In genomic region chr7:25926891-25927625, GRCh38 we compare ENCODE assay signal across 18 cellular contexts.
DNase-seq lines count a peak whose midpoint lies in the region; ATAC-seq and TF ChIP-seq lines count a peak whose summit lies in the region.
"Had no signal": no experiment of that assay in that cellular context is flagged by ENCODE, and none has a peak within 500 bp of the region (broad histone marks: within the 10 kb centered on the region; RNA-seq: fewer than 3 reads in every experiment).

No MANE protein-coding gene starts in this region.

- no peak overlapping the region for H3K4me2 ChIP-seq in GM23338
- H3K4me2 ChIP-seq in mammary epithelial cell (ENCODE audit: insufficient read depth, low read depth, low read length) = no peak overlapping the region

- CTCF ChIA-PET in A673 (lab: Charles Lee) = no interaction called here
- CTCF ChIA-PET in mammary epithelial cell (lab: Charles Lee; ENCODE audit: low non-redundant PET) = no interaction called here

- H4K20me1 ChIP-seq in GM23338 (replicated peaks; ENCODE audit: insufficient read depth) = no peaks in the 10 kb centered on the region
- no peaks in the 10 kb centered on the region for H4K20me1 ChIP-seq in mammary epithelial cell (ENCODE audit: insufficient read depth, low read length)

- no peaks in the 10 kb centered on the region for H3K36me3 ChIP-seq in A673 (ENCODE audit: insufficient read depth, low read length, poor library complexity, severe bottlenecking)
- H3K36me3 ChIP-seq in GM23338 (ENCODE audit: insufficient read depth) = no peaks in the 10 kb centered on the region
- H3K36me3 ChIP-seq in RWPE2 (ENCODE audit: low read depth) = no peaks in the 10 kb centered on the region
- no peaks in the 10 kb centered on the region for H3K36me3 ChIP-seq in mammary epithelial cell (ENCODE audit: insufficient read depth, low read length)
- H3K36me3 ChIP-seq: BE2C, MG63, SJCRH30 had no signal

- DNase-seq in A673 (ENCODE audit: low spot score) (peak; percentile 69), GM23338 (ENCODE audit: low spot score) (no peak), RWPE2 (ENCODE audit: low spot score) (no peak), mammary epithelial cell (no peak), NCI-H2081 (lab: John Stamatoyannopoulos, UW) (no peak)
- no peak for DNase-seq in stimulated activated CD4-positive, alpha-beta T cell treated with anti-CD3 and anti-CD28 coated beads, Interleukin-1b, Interleukin-23, amount 100 ng/mL, for 48 hours
- DNase-seq: BE2C; CD4-positive, alpha-beta T cell; DND-41; GF-D8; HFFc6; MG63; NCI-H1105; NCI-H1694; NCI-H748 treated with DMSO at 0.1 percent for 48 hours; SJCRH30 had no signal

- no peak overlapping the region for H3K4me3 Mint-ChIP-seq in GM23338
- H3K4me3 Mint-ChIP-seq: CD4-positive, alpha-beta T cell; HFFc6 had no signal

- H3K27me3 ChIP-seq in A673 (replicated peaks; ENCODE audit: insufficient read depth, low read depth, low read length, poor library complexity) (no peaks in the 10 kb centered on the region), GM23338 (ENCODE audit: insufficient read depth) (no peaks in the 10 kb centered on the region), RWPE2 (ENCODE audit: insufficient read depth, poor library complexity, severe bottlenecking) (no peaks in the 10 kb centered on the region), mammary epithelial cell (ENCODE audit: insufficient read depth, low read length) (no peaks in the 10 kb centered on the region)

- POLR2A ChIA-PET in A673 (lab: Charles Lee; ENCODE audit: low non-redundant PET) = no interaction called here

- no peaks in the 10 kb centered on the region for H3F3A ChIP-seq in GM23338 (replicated peaks; ENCODE audit: low read depth)

- BruUV-seq in A673 (replicated peaks; lab: Mats Ljungman, UMichigan) (no TSS peak), mammary epithelial cell (replicated peaks; lab: Mats Ljungman, UMichigan) (no TSS peak)

- in situ Hi-C loops in mammary epithelial cell (cut with MboI; ENCODE audit: low sequenced_read_pairs in 2 of 2) = no loop called here

- peak overlapping the region; percentile 69 for H3K27ac ChIP-seq in A673 (ENCODE audit: low read depth, low read length, poor library complexity, severe bottlenecking)
- no peak overlapping the region for H3K27ac ChIP-seq in GM23338 (ENCODE audit: low read depth)
- peak overlapping the region; percentile 47 for H3K27ac ChIP-seq in RWPE2 (ENCODE audit: poor library complexity, severe bottlenecking)
- no peak overlapping the region for H3K27ac ChIP-seq in mammary epithelial cell (ENCODE audit: insufficient read depth, low read depth, low read length)
- H3K27ac ChIP-seq: SJCRH30 had no signal

- H3K4me1 Mint-ChIP-seq in GM23338 = peaks cover 9% of the 10 kb centered on the region

- H3K79me2 ChIP-seq in GM23338 (replicated peaks; ENCODE audit: insufficient read depth) (no peaks in the 10 kb centered on the region), mammary epithelial cell (ENCODE audit: insufficient read depth, low read length) (no peaks in the 10 kb centered on the region)

- peaks cover 56% of the 10 kb centered on the region for H3K4me1 ChIP-seq in A673 (ENCODE audit: insufficient read depth, low read length, poor library complexity, severe bottlenecking)
- H3K4me1 ChIP-seq in GM23338 (ENCODE audit: insufficient read depth) = peaks cover 5% of the 10 kb centered on the region; the same call in 1 of the 2 replicates
- peaks cover 13% of the 10 kb centered on the region for H3K4me1 ChIP-seq in RWPE2 (ENCODE audit: insufficient read depth, poor library complexity, severe bottlenecking)
- H3K4me1 ChIP-seq in mammary epithelial cell (ENCODE audit: insufficient read depth, low read length) = peaks cover 17% of the 10 kb centered on the region
- H3K4me1 ChIP-seq: BE2C, SJCRH30 had no signal

- H2AFZ ChIP-seq in GM23338 (peak overlapping the region; percentile 56; the same call in 1 of the 2 replicates), mammary epithelial cell (ENCODE audit: low read depth, low read length) (peak overlapping the region; percentile 17)

- no peaks in the 10 kb centered on the region for H3K27me3 Mint-ChIP-seq in GM23338 (ENCODE audit: insufficient read depth, low read depth, poor library complexity)

- dilution Hi-C loops in mammary epithelial cell (cut with HindIII; ENCODE audit: low sequenced_read_pairs) = no loop called here

- peaks cover 8% of the 10 kb centered on the region for H3K9me2 ChIP-seq in GM23338 (ENCODE audit: insufficient read depth)

- H3K4me3 ChIP-seq in A673 (ENCODE audit: low read depth, low read length, poor library complexity, severe bottlenecking) (no peak overlapping the region), GM23338 (no peak overlapping the region), RWPE2 (ENCODE audit: severe bottlenecking) (no peak overlapping the region), mammary epithelial cell (replicated peaks in 1 of 3; ENCODE audit: insufficient read depth in 1 of 3, low read depth in 2 of 3, low read length in 3 of 3) (no peak overlapping the region)
- H3K4me3 ChIP-seq: MG63, SJCRH30 had no signal

- H3K9me3 Mint-ChIP-seq in GM23338 = no peaks in the 10 kb centered on the region

- no peaks in the 10 kb centered on the region for H3K36me3 Mint-ChIP-seq in GM23338 (ENCODE audit: low read depth)

- H3K9me3 ChIP-seq in A673 (ENCODE audit: low read depth, low read length, poor library complexity, severe bottlenecking) = no peaks in the 10 kb centered on the region
- H3K9me3 ChIP-seq in RWPE2 (ENCODE audit: severe bottlenecking) = no peaks in the 10 kb centered on the region
- no peaks in the 10 kb centered on the region for H3K9me3 ChIP-seq in mammary epithelial cell (replicated peaks; ENCODE audit: insufficient read depth, low read length)
- H3K9me3 ChIP-seq: BE2C, MG63 had no signal

- no peak overlapping the region for H3K9ac ChIP-seq in mammary epithelial cell (ENCODE audit: insufficient read depth, low read length)

- H3K27ac Mint-ChIP-seq in GM23338 = no peak overlapping the region
- H3K27ac Mint-ChIP-seq: CD4-positive, alpha-beta T cell; HFFc6 had no signal

- TF ChIP-seq CTCF in A673 (conservative IDR thresholded peaks at IDR 0.05; ENCODE audit: low read depth, low read length) = no peak
- no peak for TF ChIP-seq CTCF in GM23338 (conservative IDR thresholded peaks at IDR 0.05; ENCODE audit: low read depth in 2 of 2)
- no peak for TF ChIP-seq CTCF in RWPE2 (IDR thresholded peaks at IDR 0.05; ENCODE audit: poor library complexity, severe bottlenecking)
- TF ChIP-seq CTCF in mammary epithelial cell (conservative IDR thresholded peaks at IDR 0.05 in 1 of 2, IDR thresholded peaks at IDR 0.05 in 1 of 2; ENCODE audit: extremely low read depth in 1 of 2, insufficient read depth in 1 of 2, low read depth in 1 of 2, low read length in 2 of 2) = no peak

- intact Hi-C loops in A673 (cut with micrococcal nuclease; ENCODE audit: unreplicated experiment) (no loop called here), mammary epithelial cell (cut with micrococcal nuclease) (no loop called here)

- 72% methylated on average over 7 of the region's 7 CpGs for WGBS in mammary epithelial cell (ENCODE audit: low coverage, missing lambda C conversion rate)

- ATAC-seq in GM23338 (peak; percentile 26; the same call in 2 of the 3 replicates), RWPE2 (ENCODE audit: low read depth) (no peak), GM21576 (IDR thresholded peaks at IDR 0.05; ENCODE audit: unreplicated experiment) (no peak)
- ATAC-seq: HepG2 had no signal

TF ChIP-seq in GM23338, 12 proteins besides CTCF, POLR2A, EP300 and RAD21 (continues in another document):
- no peak for TF ChIP-seq EZH2phosphoT487 (IDR thresholded peaks at IDR 0.05; ENCODE audit: unreplicated experiment)
- TF ChIP-seq STAT1 (IDR thresholded peaks at IDR 0.05; ENCODE audit: unreplicated experiment) = no peak
- no peak for TF ChIP-seq ZNF114 (CRISPR knock-in tag; IDR thresholded peaks at IDR 0.05)
- TF ChIP-seq EZH2 (IDR thresholded peaks at IDR 0.05; ENCODE audit: low read depth, unreplicated experiment) = no peak
- TF ChIP-seq POLR2AphosphoS5 (IDR thresholded peaks at IDR 0.05; ENCODE audit: low read depth) = no peak
- TF ChIP-seq CREB1 (CRISPR knock-in tag; IDR thresholded peaks at IDR 0.05; ENCODE audit: low read depth) = no peak
- no peak for TF ChIP-seq JUNB (IDR thresholded peaks at IDR 0.05; ENCODE audit: unreplicated experiment)

Comparison
In these comparisons a context has a peak if more than half of its experiments do, and no peak if none do; other contexts are left out.
1. H3K27ac ChIP-seq: peak in A673 (single experiment) and RWPE2 (single experiment); none in GM23338 (single experiment) and mammary epithelial cell (single experiment).